9 cellular contexts compared by ENCODE assay signal in genomic region chr20:10558635-10559187, GRCh38.
DNase-seq lines count a peak whose midpoint lies in the region; ATAC-seq and TF ChIP-seq lines count a peak whose summit lies in the region.
"Had no signal": no experiment of that assay in that cellular context is flagged by ENCODE, and none has a peak within 500 bp of the region (broad histone marks: within the 10 kb centered on the region; RNA-seq: fewer than 3 reads in every experiment).

No MANE protein-coding gene starts in this region.

- no peaks in the 10 kb centered on the region for H3K27me3 Mint-ChIP-seq in CD4-positive, alpha-beta T cell
- no peaks in the 10 kb centered on the region for H3K27me3 Mint-ChIP-seq in chondrocyte (ENCODE audit: low read depth)

- POLR2A ChIA-PET in CD4-positive, alpha-beta T cell (lab: Charles Lee): interaction anchor here (1.1 kb wide), 1 partner anchor 46 kb away, joined by 3 read pairs; no protein-coding TSS in a partner anchor

- DNase-seq in CD4-positive, alpha-beta T cell: peak in 1 of 10 experiments; percentile 6
- DNase-seq in HT1080 (ENCODE audit: low read depth): peak; percentile 84
- no peak for DNase-seq in chondrocyte (ENCODE audit: low spot score)
- peak; percentile 5 for DNase-seq in stimulated activated CD4-positive, alpha-beta T cell treated with anti-CD3 and anti-CD28 coated beads, Interleukin-2, amount 100 ng/mL, for 4 hours (ENCODE audit: low read depth)
- no peak for DNase-seq in NCI-H1417 (lab: John Stamatoyannopoulos, UW)
- no peak for DNase-seq in NCI-H1436 treated with DMSO at 0.1 percent for 48 hours (lab: John Stamatoyannopoulos, UW)
- no peak for DNase-seq in NK-92 treated with Interleukin-12 subunit alpha and Interleukin-12 subunit beta, amount 100 ng/mL, for 24 hours (lab: John Stamatoyannopoulos, UW)

- H3K27ac ChIP-seq in CD4-positive, alpha-beta T cell (ENCODE audit: low read depth, low read length): no peak overlapping the region
- H3K27ac ChIP-seq: HL-60 had no signal

- intact Hi-C loops in CD4-positive, alpha-beta T cell (cut with DNase I, micrococcal nuclease): no loop called here

- H3K4me3 Mint-ChIP-seq in CD4-positive, alpha-beta T cell: peak overlapping the region; percentile 15
- no peak overlapping the region for H3K4me3 Mint-ChIP-seq in chondrocyte (ENCODE audit: unreplicated experiment)

- H3K36me3 Mint-ChIP-seq in CD4-positive, alpha-beta T cell (ENCODE audit: low read depth): peaks cover 61% of the 10 kb centered on the region
- H3K36me3 Mint-ChIP-seq in chondrocyte (ENCODE audit: low read depth): no peaks in the 10 kb centered on the region

- ATAC-seq in CD4-positive, alpha-beta T cell (ENCODE audit: poor library complexity): peak; percentile 90
- peak; percentile 85 for ATAC-seq in GM21367 (IDR thresholded peaks at IDR 0.05; ENCODE audit: unreplicated experiment)

- H3K9me3 Mint-ChIP-seq in CD4-positive, alpha-beta T cell: no peaks in the 10 kb centered on the region
- peaks cover 11% of the 10 kb centered on the region for H3K9me3 Mint-ChIP-seq in chondrocyte (ENCODE audit: low read depth)

- no peak for TF ChIP-seq CTCF in CD4-positive, alpha-beta T cell (IDR thresholded peaks at IDR 0.05)
- TF ChIP-seq CTCF in chondrocyte (IDR thresholded peaks at IDR 0.05): peak; percentile 75

- CTCF ChIA-PET in CD4-positive, alpha-beta T cell (lab: Charles Lee): no interaction called here

- H3K9me3 ChIP-seq in CD4-positive, alpha-beta T cell (ENCODE audit: control insufficient read depth, low read length): no peaks in the 10 kb centered on the region

- H3K27ac Mint-ChIP-seq in CD4-positive, alpha-beta T cell: no peak overlapping the region
- peak overlapping the region; percentile 89 for H3K27ac Mint-ChIP-seq in chondrocyte (ENCODE audit: unreplicated experiment)

- peaks cover 22% of the 10 kb centered on the region for H3K4me1 Mint-ChIP-seq in CD4-positive, alpha-beta T cell (ENCODE audit: low read depth)
- H3K4me1 Mint-ChIP-seq in chondrocyte (ENCODE audit: low read depth): peaks cover 75% of the 10 kb centered on the region

- H3K27me3 ChIP-seq in CD4-positive, alpha-beta T cell (ENCODE audit: control insufficient read depth, insufficient read depth, low read length): no peaks in the 10 kb centered on the region

Comparison
In these comparisons a context has a peak if more than half of its experiments do, and no peak if none do; other contexts are left out.
1. DNase-seq: peak in HT1080 (single experiment) and stimulated activated CD4-positive, alpha-beta T cell treated with anti-CD3 and anti-CD28 coated beads, Interleukin-2, amount 100 ng/mL, for 4 hours (single experiment); none in chondrocyte (single experiment), NCI-H1417 (0 of 3), NCI-H1436 treated with DMSO at 0.1 percent for 48 hours (single experiment) and NK-92 treated with Interleukin-12 subunit alpha and Interleukin-12 subunit beta, amount 100 ng/mL, for 24 hours (single experiment).